In the genomic region with DNA sequence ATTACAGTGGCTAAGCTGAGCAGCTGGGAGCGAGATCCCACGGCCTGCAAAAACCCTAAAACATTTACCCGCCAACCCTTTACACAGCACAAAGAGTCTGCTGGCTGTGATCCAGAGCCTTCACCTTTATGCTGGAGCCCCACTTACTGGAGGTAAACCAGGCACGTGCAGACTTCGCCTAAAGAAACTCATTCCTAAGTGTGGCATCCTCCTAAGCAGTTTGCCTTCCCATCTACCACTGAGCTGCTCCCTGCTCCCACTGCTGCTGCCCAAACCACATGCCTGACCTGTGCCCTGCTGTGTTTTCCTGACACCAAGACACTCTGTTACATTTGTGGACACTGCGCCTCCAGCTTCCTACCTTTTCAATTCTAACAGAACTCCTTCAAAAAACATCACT, we compare ENCODE assay signal across 10 cellular contexts. TPM values are rescaled to one million over a fixed set of nuclear protein-coding genes. Genes with fewer than 3 reads are reported as not detected.
DNase-seq lines count a peak whose midpoint lies in the region; ATAC-seq, FAIRE-seq and TF ChIP-seq lines count a peak whose summit lies in the region.
"Had no signal": no experiment of that assay in that cellular context is flagged by ENCODE, and none has a peak within 500 bp of the region (broad histone marks: within the 10 kb centered on the region; RNA-seq: fewer than 3 reads in every experiment).

No MANE protein-coding gene starts in this region.

- peak overlapping the region; percentile 96 for H3K27ac Mint-ChIP-seq in activated naive CD4-positive, alpha-beta T cell treated with anti-CD3 and anti-CD28 coated beads, Interleukin-2, amount 10 ng/mL, durations not matched to agents 7 days and 5 days
- H3K27ac Mint-ChIP-seq in WTC11 (peak overlapping the region; percentile 66), glutamatergic neuron (ENCODE audit: unreplicated experiment) (peak overlapping the region; percentile 37), progenitor cell of endocrine pancreas (no peak overlapping the region)
- H3K27ac Mint-ChIP-seq: B cell had no signal

- H3K4me3 ChIP-seq in testis (no peak overlapping the region), small intestine (ENCODE audit: low read depth in 1 of 2, low read length in 2 of 2) (no peak overlapping the region)

- H3K4me3 Mint-ChIP-seq in activated naive CD4-positive, alpha-beta T cell treated with anti-CD3 and anti-CD28 coated beads, Interleukin-2, amount 10 ng/mL, durations not matched to agents 7 days and 5 days, result peak overlapping the region; percentile 43
- H3K4me3 Mint-ChIP-seq in WTC11 (no peak overlapping the region), glutamatergic neuron (ENCODE audit: unreplicated experiment) (no peak overlapping the region), progenitor cell of endocrine pancreas (ENCODE audit: low read depth) (no peak overlapping the region)

- peaks cover 91% of the 10 kb centered on the region for H3K4me1 Mint-ChIP-seq in activated naive CD4-positive, alpha-beta T cell treated with anti-CD3 and anti-CD28 coated beads, Interleukin-2, amount 10 ng/mL, durations not matched to agents 7 days and 5 days
- H3K4me1 Mint-ChIP-seq in WTC11, result peaks cover 73% of the 10 kb centered on the region
- peaks cover 49% of the 10 kb centered on the region for H3K4me1 Mint-ChIP-seq in glutamatergic neuron (ENCODE audit: low read depth, unreplicated experiment)
- peaks cover 8% of the 10 kb centered on the region for H3K4me1 Mint-ChIP-seq in progenitor cell of endocrine pancreas (ENCODE audit: low read depth)

- intact Hi-C loops in testis (cut with DNase I; ENCODE audit: low total_unique reads), result no loop called here

- no peak for FAIRE-seq in small intestine (lab: Jason Lieb, UNC)
- FAIRE-seq: bronchial epithelial cell had no signal

- no peaks in the 10 kb centered on the region for H3K9me3 ChIP-seq in testis
- no peaks in the 10 kb centered on the region for H3K9me3 ChIP-seq in small intestine (ENCODE audit: control insufficient read depth, low read depth)

- TF ChIP-seq CTCF in WTC11 (IDR thresholded peaks at IDR 0.05) (no peak), glutamatergic neuron (IDR thresholded peaks at IDR 0.05; ENCODE audit: partially characterized antibody, unreplicated experiment) (no peak), testis (IDR thresholded peaks at IDR 0.05) (no peak), progenitor cell of endocrine pancreas (IDR thresholded peaks at IDR 0.05; ENCODE audit: unreplicated experiment) (no peak)

- no peak for TF ChIP-seq POLR2A in testis (IDR thresholded peaks at IDR 0.05)

- CTCF ChIA-PET in activated naive CD4-positive, alpha-beta T cell treated with anti-CD3 and anti-CD28 coated beads, Interleukin-2, amount 10 ng/mL, durations not matched to agents 7 days and 5 days (lab: Charles Lee), result interaction anchor here (1.3 to 1.5 kb wide), 2 partner anchors 45 to 72 kb away, joined by 4 to 7 read pairs; no protein-coding TSS in a partner anchor
- CTCF ChIA-PET in WTC11 (lab: Charles Lee), result interaction anchor here (0.6 to 1.4 kb wide), 4 partner anchors 12 to 566 kb away, joined by 3 to 5 read pairs (median 4); no protein-coding TSS in a partner anchor

- H3K27me3 ChIP-seq in testis, result no peaks in the 10 kb centered on the region
- H3K27me3 ChIP-seq in small intestine (ENCODE audit: control insufficient read depth in 2 of 2, insufficient read depth in 2 of 2, low read length in 2 of 2), result no peaks in the 10 kb centered on the region

- peaks cover 17% of the 10 kb centered on the region for H3K36me3 Mint-ChIP-seq in activated naive CD4-positive, alpha-beta T cell treated with anti-CD3 and anti-CD28 coated beads, Interleukin-2, amount 10 ng/mL, durations not matched to agents 7 days and 5 days
- no peaks in the 10 kb centered on the region for H3K36me3 Mint-ChIP-seq in WTC11
- no peaks in the 10 kb centered on the region for H3K36me3 Mint-ChIP-seq in glutamatergic neuron (ENCODE audit: unreplicated experiment)
- H3K36me3 Mint-ChIP-seq in progenitor cell of endocrine pancreas (ENCODE audit: insufficient read depth), result no peaks in the 10 kb centered on the region

- POLR2A ChIA-PET in WTC11 (lab: Charles Lee), result no interaction called here

- H3K36me3 ChIP-seq in testis (ENCODE audit: low read depth, missing control alignments), result no peaks in the 10 kb centered on the region
- H3K36me3 ChIP-seq in small intestine (ENCODE audit: control insufficient read depth in 2 of 2, insufficient read depth in 2 of 2, low read length in 2 of 2), result no peaks in the 10 kb centered on the region

- peak; percentile 5 for ATAC-seq in WTC11

- 61 to 63% methylated on average over 6 of the region's 6 CpGs for WGBS in testis, 2 donors
- WGBS in small intestine, 3 donors, result 81 to 93% (median 87%) methylated on average over 6 of the region's 6 CpGs

- H3K4me1 ChIP-seq in testis, result peaks cover 59% of the 10 kb centered on the region
- H3K4me1 ChIP-seq in small intestine (ENCODE audit: control insufficient read depth in 2 of 2, insufficient read depth in 1 of 2, low read depth in 1 of 2, low read length in 1 of 2), result peaks cover 0 to 15% of the 10 kb centered on the region in 2 donors

- no peak for DNase-seq in activated naive CD4-positive, alpha-beta T cell treated with anti-CD3 and anti-CD28 coated beads, Interleukin-2, amount 10 ng/mL, durations not matched to agents 7 days and 5 days
- no peak for DNase-seq in activated naive CD4-positive, alpha-beta T cell (lab: John Stamatoyannopoulos, UW)
- DNase-seq in WTC11 (ENCODE audit: low spot score) (no peak), glutamatergic neuron (no peak), testis (no peak), small intestine (no peak), progenitor cell of endocrine pancreas (ENCODE audit: low spot score, unreplicated experiment) (no peak), NCI-H146 treated with DMSO at 0.1 percent for 48 hours (lab: John Stamatoyannopoulos, UW; ENCODE audit: unreplicated experiment) (no peak)

- H3K27ac ChIP-seq in testis (peak overlapping the region; percentile 45 to 87), small intestine (ENCODE audit: low read depth in 1 of 2, low read length in 1 of 2) (peak overlapping the region in 1 of 2 donors; percentile 65)

- no peaks in the 10 kb centered on the region for H3K9me3 Mint-ChIP-seq in activated naive CD4-positive, alpha-beta T cell treated with anti-CD3 and anti-CD28 coated beads, Interleukin-2, amount 10 ng/mL, durations not matched to agents 7 days and 5 days
- H3K9me3 Mint-ChIP-seq in WTC11 (no peaks in the 10 kb centered on the region), glutamatergic neuron (ENCODE audit: unreplicated experiment) (peaks cover 2% of the 10 kb centered on the region), progenitor cell of endocrine pancreas (ENCODE audit: low read depth) (no peaks in the 10 kb centered on the region)

- no peaks in the 10 kb centered on the region for H3K27me3 Mint-ChIP-seq in activated naive CD4-positive, alpha-beta T cell treated with anti-CD3 and anti-CD28 coated beads, Interleukin-2, amount 10 ng/mL, durations not matched to agents 7 days and 5 days
- no peaks in the 10 kb centered on the region for H3K27me3 Mint-ChIP-seq in WTC11 (ENCODE audit: low read depth)
- H3K27me3 Mint-ChIP-seq in glutamatergic neuron (ENCODE audit: unreplicated experiment), result peaks cover 3% of the 10 kb centered on the region
- no peaks in the 10 kb centered on the region for H3K27me3 Mint-ChIP-seq in progenitor cell of endocrine pancreas
- H3K27me3 Mint-ChIP-seq: B cell had no signal

TF ChIP-seq in WTC11, 78 proteins besides CTCF, POLR2A, EP300 and RAD21 (continues in another document):
- TF ChIP-seq, protein P1, sequence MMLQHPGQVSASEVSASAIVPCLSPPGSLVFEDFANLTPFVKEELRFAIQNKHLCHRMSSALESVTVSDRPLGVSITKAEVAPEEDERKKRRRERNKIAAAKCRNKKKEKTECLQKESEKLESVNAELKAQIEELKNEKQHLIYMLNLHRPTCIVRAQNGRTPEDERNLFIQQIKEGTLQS (CRISPR knock-in tag; conservative IDR thresholded peaks at IDR 0.05), result no peak
- TF ChIP-seq ZNF121 (CRISPR knock-in tag; IDR thresholded peaks at IDR 0.05) (no peak), KAT7 (CRISPR knock-in tag; IDR thresholded peaks at IDR 0.05; ENCODE audit: borderline replicate concordance) (no peak), ESRRA (CRISPR knock-in tag; IDR thresholded peaks at IDR 0.05; ENCODE audit: borderline replicate concordance) (no peak), ZNF423 (CRISPR knock-in tag; IDR thresholded peaks at IDR 0.05) (no peak), CREM (CRISPR knock-in tag; IDR thresholded peaks at IDR 0.05) (no peak), EMX1 (CRISPR knock-in tag; IDR thresholded peaks at IDR 0.05) (no peak), TEAD4 (CRISPR knock-in tag; IDR thresholded peaks at IDR 0.05) (no peak)
- TF ChIP-seq, protein P2, sequence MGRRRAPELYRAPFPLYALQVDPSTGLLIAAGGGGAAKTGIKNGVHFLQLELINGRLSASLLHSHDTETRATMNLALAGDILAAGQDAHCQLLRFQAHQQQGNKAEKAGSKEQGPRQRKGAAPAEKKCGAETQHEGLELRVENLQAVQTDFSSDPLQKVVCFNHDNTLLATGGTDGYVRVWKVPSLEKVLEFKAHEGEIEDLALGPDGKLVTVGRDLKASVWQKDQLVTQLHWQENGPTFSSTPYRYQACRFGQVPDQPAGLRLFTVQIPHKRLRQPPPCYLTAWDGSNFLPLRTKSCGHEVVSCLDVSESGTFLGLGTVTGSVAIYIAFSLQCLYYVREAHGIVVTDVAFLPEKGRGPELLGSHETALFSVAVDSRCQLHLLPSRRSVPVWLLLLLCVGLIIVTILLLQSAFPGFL (CRISPR knock-in tag; IDR thresholded peaks at IDR 0.05; ENCODE audit: borderline replicate concordance), result no peak

RNA-seq across cellular contexts. Expression of a gene that starts 53.0 kb away (rescaled TPM):
- 56.3 to 59.1 TPM (median 57.4 TPM) in 3 replicates for total RNA-seq in WTC11 (2021)
- 38.2 TPM for total RNA-seq in glutamatergic neuron (ENCODE audit: unreplicated experiment)
- total RNA-seq in testis, result 10 to 100 TPM; 31.1 to 36.1 TPM
- polyA plus RNA-seq in testis (ENCODE audit: insufficient read depth, low read depth, low replicate concordance), result 20.0 TPM
- polyA plus RNA-seq in small intestine, result 1 to 10 TPM; 1.6 to 9.0 (median 3.0) TPM
- 33.2 and 36.7 TPM in 2 replicates for total RNA-seq in progenitor cell of endocrine pancreas
